Comparison of ENCODE assay signal across 1 cellular context in genomic region chr5:95647886-95648860, GRCh38.
TF ChIP-seq lines count a peak whose summit lies in the region.

No MANE protein-coding gene starts in this region.

TF ChIP-seq in GM12878, 131 proteins besides CTCF, POLR2A, EP300 and RAD21 (continued from another document):
- TF ChIP-seq PKNOX1 (IDR thresholded peaks at IDR 0.05) = peak; percentile 23; the same call in 1 of the 2 replicates
- no peak for TF ChIP-seq PAX8 (IDR thresholded peaks at IDR 0.05)
